ENCODE assay signal across 24 cellular contexts in genomic region chr5:149188383-149188782, GRCh38.
"Had no signal": no experiment of that assay in that cellular context is flagged by ENCODE, and none has a peak within 500 bp of the region (broad histone marks: within the 10 kb centered on the region; RNA-seq: fewer than 3 reads in every experiment).

No MANE protein-coding gene starts in this region.

- H3K36me3 ChIP-seq: adrenal gland, MG63 had no signal

- H3K4me1 Mint-ChIP-seq: activated naive CD8-positive, alpha-beta T cell treated with anti-CD3 and anti-CD28 coated beads, Interleukin-2, amount 10 ng/mL, durations not matched to agents 7 days and 5 days; T-cell had no signal

- ATAC-seq: activated CD4-positive, CD25-positive, alpha-beta regulatory T cell treated with anti-CD3 and anti-CD28 coated beads, Interleukin-2, amount 50 U/mL, for 24 hours; activated CD8-positive, alpha-beta T cell treated with anti-CD3 and anti-CD28 coated beads for 36 hours; Right ventricle myocardium inferior; T-cell had no signal

- H3K4me1 ChIP-seq: adrenal gland had no signal

- H3K4me3 ChIP-seq: adrenal gland, MG63, SK-N-MC had no signal

- H3K9me3 Mint-ChIP-seq: activated CD8-positive, alpha-beta T cell treated with anti-CD3 and anti-CD28 coated beads for 36 hours; activated naive CD8-positive, alpha-beta T cell treated with anti-CD3 and anti-CD28 coated beads, Interleukin-2, amount 10 ng/mL, durations not matched to agents 7 days and 5 days; T-cell had no signal

- H3K4me2 ChIP-seq: KMS-11 had no signal

- H3K27ac Mint-ChIP-seq: activated CD8-positive, alpha-beta T cell treated with anti-CD3 and anti-CD28 coated beads for 36 hours; activated naive CD8-positive, alpha-beta T cell treated with anti-CD3 and anti-CD28 coated beads, Interleukin-2, amount 10 ng/mL, durations not matched to agents 7 days and 5 days; T-cell had no signal

- DNase-seq: activated CD4-positive, alpha-beta T cell treated with anti-CD3 and anti-CD28 coated beads for 4 hours; activated CD8-positive, alpha-beta memory T cell treated with anti-CD3 and anti-CD28 coated beads, Interleukin-2, amount 50 U/mL, for 48 hours; activated CD8-positive, alpha-beta T cell treated with anti-CD3 and anti-CD28 coated beads for 36 hours; activated naive CD4-positive, alpha-beta T cell treated with anti-CD3 and anti-CD28 coated beads, Interleukin-2, amount 50 U/mL, for 16 hours; activated naive CD8-positive, alpha-beta T cell treated with anti-CD3 and anti-CD28 coated beads, Interleukin-2, amount 10 ng/mL, durations not matched to agents 7 days and 5 days; activated T-cell treated with anti-CD3 and anti-CD28 coated beads, Interleukin-2, amount 50 U/mL, for 1 hour; adrenal gland; anterior cingulate cortex; MG63; MV-4-11; NCI-H1105; NCI-H1436; NCI-H1694 treated with DMSO at 0.1 percent for 48 hours; NCI-H2029 treated with DMSO at 0.1 percent for 48 hours; NCI-H345; NCI-H510A; NCI-H526 treated with DMSO at 0.1 percent for 48 hours; NK-92 treated with Interleukin-12 subunit alpha and Interleukin-12 subunit beta, amount 100 ng/mL, for 24 hours; T-cell; T-helper 2 cell had no signal

- H3K36me3 Mint-ChIP-seq: activated naive CD8-positive, alpha-beta T cell treated with anti-CD3 and anti-CD28 coated beads, Interleukin-2, amount 10 ng/mL, durations not matched to agents 7 days and 5 days; T-cell had no signal

- H3K9me3 ChIP-seq: adrenal gland, MG63 had no signal

- H3K27ac ChIP-seq: adrenal gland, KMS-11, SK-N-MC had no signal

- H3K4me3 Mint-ChIP-seq: activated CD8-positive, alpha-beta T cell treated with anti-CD3 and anti-CD28 coated beads for 36 hours; activated naive CD8-positive, alpha-beta T cell treated with anti-CD3 and anti-CD28 coated beads, Interleukin-2, amount 10 ng/mL, durations not matched to agents 7 days and 5 days; T-cell had no signal

- H3K27me3 ChIP-seq: adrenal gland, MG63 had no signal

- H3K9ac ChIP-seq: KMS-11 had no signal
